ENCODE assay signal across 7 cellular contexts in genomic region chr19:2392899-2393298, GRCh38. TPM values are rescaled to one million over a fixed set of nuclear protein-coding genes. Genes with fewer than 3 reads are reported as not detected.
"Had no signal": no experiment of that assay in that cellular context is flagged by ENCODE, and none has a peak within 500 bp of the region (broad histone marks: within the 10 kb centered on the region; RNA-seq: fewer than 3 reads in every experiment).

No MANE protein-coding gene starts in this region.

RNA-seq across cellular contexts. Expression of gene TMPRSS9, which starts 32.8 kb away (rescaled TPM):
- total RNA-seq: activated CD8-positive, alpha-beta memory T cell treated with anti-CD3 and anti-CD28 coated beads for 36 hours; esophagus mucosa; kidney epithelial cell; lower leg skin; progenitor cell of endocrine pancreas; T-helper 17 cell had no signal
- polyA plus RNA-seq: neural cell had no signal
